10 cellular contexts compared by ENCODE assay signal in genomic region chr7:43636093-43636492, GRCh38. TPM values are rescaled to one million over a fixed set of nuclear protein-coding genes. Genes with fewer than 3 reads are reported as not detected.
A peak's percentile ranks its signal among the peaks of the same experiment; 100 is the strongest.
DNase-seq lines count a peak whose midpoint lies in the region; ATAC-seq and TF ChIP-seq lines count a peak whose summit lies in the region.
"Had no signal": no experiment of that assay in that cellular context is flagged by ENCODE, and none has a peak within 500 bp of the region (broad histone marks: within the 10 kb centered on the region; RNA-seq: fewer than 3 reads in every experiment).

No MANE protein-coding gene starts in this region.

- H3K4me3 Mint-ChIP-seq in activated naive CD4-positive, alpha-beta T cell treated with anti-CD3 and anti-CD28 coated beads for 36 hours: no peak overlapping the region

- H4K8ac ChIP-seq in neuronal stem cell (ENCODE audit: low read depth, low read length): no peak overlapping the region

- no peak overlapping the region for H3K14ac ChIP-seq in neuronal stem cell (ENCODE audit: low read length)

- no peak overlapping the region for H3K18ac ChIP-seq in neuronal stem cell (ENCODE audit: low read length)

- no peak overlapping the region for H2BK120ac ChIP-seq in neuronal stem cell (ENCODE audit: low read depth, low read length)

- no peak overlapping the region for H2AK5ac ChIP-seq in neuronal stem cell (ENCODE audit: low read depth, low read length)

- H2BK15ac ChIP-seq in neuronal stem cell (ENCODE audit: low read length): no peak overlapping the region

- peak; percentile 57 for ATAC-seq in SK-N-SH treated with all-trans-retinoic acid at 6 μM for 48 hours
- ATAC-seq in GM18868 (IDR thresholded peaks at IDR 0.05; ENCODE audit: unreplicated experiment): no peak

- H3K4me3 ChIP-seq in fibroblast of the aortic adventitia (ENCODE audit: low read depth, low read length) (no peak overlapping the region), thyroid gland (replicated peaks in 1 of 3) (no peak overlapping the region), neuronal stem cell (ENCODE audit: low read length in 2 of 2) (no peak overlapping the region)

- peaks cover 88% of the 10 kb centered on the region for H3K4me1 Mint-ChIP-seq in activated naive CD4-positive, alpha-beta T cell treated with anti-CD3 and anti-CD28 coated beads for 36 hours (ENCODE audit: low read depth)

- 39 to 45% methylated on average over 6 of the region's 6 CpGs for WGBS in thyroid gland, 2 donors
- WGBS in neuronal stem cell (ENCODE audit: extremely low coverage in 2 of 2, insufficient read length in 2 of 2, insufficient replicate concordance in 1 of 2), 2 donors: no CpG with 5 or more reads among the region's 6 CpGs

- H3K4me1 ChIP-seq in thyroid gland (peaks cover 26 to 33% of the 10 kb centered on the region in 2 donors), neuronal stem cell (ENCODE audit: control insufficient read depth in 2 of 2, insufficient read depth in 1 of 2, low read depth in 1 of 2, low read length in 2 of 2) (peaks cover 10 to 18% of the 10 kb centered on the region in 2 donors)

- H3K4me2 ChIP-seq in neuronal stem cell (ENCODE audit: insufficient read depth, low read length, poor library complexity, severe bottlenecking): no peak overlapping the region

- no peak overlapping the region for H2BK5ac ChIP-seq in neuronal stem cell (ENCODE audit: low read length)

- H3K27ac ChIP-seq in thyroid gland (peak overlapping the region; percentile 43 to 68 (median 66)), neuronal stem cell (replicated peaks; ENCODE audit: low read length) (no peak overlapping the region)

- peak overlapping the region; percentile 66 for H3K27ac Mint-ChIP-seq in activated naive CD4-positive, alpha-beta T cell treated with anti-CD3 and anti-CD28 coated beads for 36 hours

- H3K9me3 ChIP-seq in thyroid gland (no peaks in the 10 kb centered on the region), neuronal stem cell (replicated peaks in 1 of 2; ENCODE audit: control insufficient read depth in 2 of 2, insufficient read depth in 1 of 2, low read depth in 1 of 2, low read length in 2 of 2) (peaks cover 0 to 11% of the 10 kb centered on the region in 2 donors)

- no peak overlapping the region for H2AFZ ChIP-seq in neuronal stem cell (ENCODE audit: low read length)

- H3K27me3 Mint-ChIP-seq in activated naive CD4-positive, alpha-beta T cell treated with anti-CD3 and anti-CD28 coated beads for 36 hours (ENCODE audit: low read depth): no peaks in the 10 kb centered on the region

- H3K9ac ChIP-seq in neuronal stem cell (ENCODE audit: low read depth, low read length, poor library complexity): no peak overlapping the region

- CTCF ChIA-PET in activated naive CD4-positive, alpha-beta T cell treated with anti-CD3 and anti-CD28 coated beads for 36 hours (lab: Charles Lee): interaction anchor here (1.7 to 3.5 kb wide), 2 partner anchors 54 to 63 kb away, joined by 4 to 14 read pairs; partner anchors contain the start of gene STK17A

- H3K27me3 ChIP-seq in thyroid gland (no peaks in the 10 kb centered on the region), neuronal stem cell (ENCODE audit: control insufficient read depth in 3 of 3, insufficient read depth in 3 of 3, low read depth in 1 of 3, low read length in 3 of 3) (no peaks in the 10 kb centered on the region)

- intact Hi-C loops in activated naive CD4-positive, alpha-beta T cell treated with anti-CD3 and anti-CD28 coated beads for 36 hours (cut with micrococcal nuclease): loop anchor here (2.0 kb wide), 1 partner anchor 23 kb away; no protein-coding TSS in a partner anchor
- intact Hi-C loops in thyroid gland (cut with DNase I): no loop called here

- H3K79me1 ChIP-seq in neuronal stem cell (ENCODE audit: low read depth, low read length): no peaks in the 10 kb centered on the region

- H3K4ac ChIP-seq in neuronal stem cell (ENCODE audit: low read length): no peak overlapping the region

- no peak overlapping the region for H3K23ac ChIP-seq in neuronal stem cell (ENCODE audit: low read depth, low read length, poor library complexity)

- DNase-seq in activated naive CD4-positive, alpha-beta T cell treated with anti-CD3 and anti-CD28 coated beads for 36 hours: no peak
- DNase-seq in activated naive CD4-positive, alpha-beta T cell treated with anti-CD3 and anti-CD28 coated beads, Interleukin-2, amount 50 U/mL, for 16 hours: no peak
- peak; percentile 62 for DNase-seq in fibroblast of the aortic adventitia (ENCODE audit: low read depth)
- DNase-seq in thyroid gland: peak; percentile 69 to 74
- no peak for DNase-seq in neuronal stem cell (ENCODE audit: low spot score)
- DNase-seq in activated naive CD4-positive, alpha-beta T cell (lab: John Stamatoyannopoulos, UW): no peak
- DNase-seq: activated CD8-positive, alpha-beta memory T cell treated with anti-CD3 and anti-CD28 coated beads for 24 hours; AML-193 had no signal

- peaks cover 0 to 4% of the 10 kb centered on the region in 2 donors for H3K36me3 ChIP-seq in thyroid gland
- peaks cover 18 to 88% of the 10 kb centered on the region in 2 donors for H3K36me3 ChIP-seq in neuronal stem cell (replicated peaks in 1 of 2; ENCODE audit: control insufficient read depth in 2 of 2, insufficient read depth in 2 of 2, low read length in 2 of 2)

- no peak for TF ChIP-seq POLR2A in thyroid gland (IDR thresholded peaks at IDR 0.05)

- no peak overlapping the region for H4K91ac ChIP-seq in neuronal stem cell (ENCODE audit: low read depth, low read length, poor library complexity)

- peaks cover 65% of the 10 kb centered on the region for H3K36me3 Mint-ChIP-seq in activated naive CD4-positive, alpha-beta T cell treated with anti-CD3 and anti-CD28 coated beads for 36 hours (ENCODE audit: low read depth)

- TF ChIP-seq CTCF in fibroblast of the aortic adventitia (IDR thresholded peaks at IDR 0.05; ENCODE audit: insufficient read depth, low read length) (no peak), thyroid gland (IDR thresholded peaks at IDR 0.05) (no peak)

- H3K9me3 Mint-ChIP-seq in activated naive CD4-positive, alpha-beta T cell treated with anti-CD3 and anti-CD28 coated beads for 36 hours: no peaks in the 10 kb centered on the region

- no peak overlapping the region for H2BK12ac ChIP-seq in neuronal stem cell (ENCODE audit: low read length)

TF ChIP-seq in SK-N-SH treated with all-trans-retinoic acid at 6 μM for 48 hours, 23 proteins besides CTCF, POLR2A, EP300 and RAD21:
- TF ChIP-seq ISL1 (CRISPR knock-in tag; IDR thresholded peaks at IDR 0.05): peak; percentile 66; the same call in 1 of the 2 replicates
- no peak for TF ChIP-seq ZNF565 (CRISPR knock-in tag; conservative IDR thresholded peaks at IDR 0.05; ENCODE audit: low read depth)
- 0 out of 2 replicates have a peak, but pooled peaks have one; percentile 40 for TF ChIP-seq ZFP3 (CRISPR knock-in tag; IDR thresholded peaks at IDR 0.05)
- TF ChIP-seq RARB (CRISPR knock-in tag; IDR thresholded peaks at IDR 0.05): peak; percentile 66; the same call in 1 of the 2 replicates

RNA-seq across cellular contexts. Expression of gene STK17A, which starts 53.2 kb away (rescaled TPM):
- 10 to 100 TPM; 48.9 to 52.8 TPM for total RNA-seq in activated naive CD4-positive, alpha-beta T cell treated with anti-CD3 and anti-CD28 coated beads for 36 hours
- 26.7 and 96.8 TPM in 2 replicates for total RNA-seq in fibroblast of the aortic adventitia (ENCODE audit: low replicate concordance)
- total RNA-seq in thyroid gland: 10 to 100 TPM in 3 of 4 donors, 1 to 10 TPM in 1; 7.9 to 22.9 (median 16.4) TPM
- polyA plus RNA-seq in neuronal stem cell (2013, experiment 1 of 2): 5.4 TPM
- polyA plus RNA-seq in neuronal stem cell (2013, experiment 2 of 2): 5.6 TPM

Comparison
In these comparisons a context has a peak if more than half of its experiments do, and no peak if none do; other contexts are left out.
1. DNase-seq: peak in fibroblast of the aortic adventitia (single experiment) and thyroid gland (2 of 2); none in activated naive CD4-positive, alpha-beta T cell treated with anti-CD3 and anti-CD28 coated beads for 36 hours (single experiment), activated naive CD4-positive, alpha-beta T cell treated with anti-CD3 and anti-CD28 coated beads, Interleukin-2, amount 50 U/mL, for 16 hours (single experiment), neuronal stem cell (single experiment) and activated naive CD4-positive, alpha-beta T cell (0 of 4).